ENCODE assay signal across 13 cellular contexts in the genomic region with DNA sequence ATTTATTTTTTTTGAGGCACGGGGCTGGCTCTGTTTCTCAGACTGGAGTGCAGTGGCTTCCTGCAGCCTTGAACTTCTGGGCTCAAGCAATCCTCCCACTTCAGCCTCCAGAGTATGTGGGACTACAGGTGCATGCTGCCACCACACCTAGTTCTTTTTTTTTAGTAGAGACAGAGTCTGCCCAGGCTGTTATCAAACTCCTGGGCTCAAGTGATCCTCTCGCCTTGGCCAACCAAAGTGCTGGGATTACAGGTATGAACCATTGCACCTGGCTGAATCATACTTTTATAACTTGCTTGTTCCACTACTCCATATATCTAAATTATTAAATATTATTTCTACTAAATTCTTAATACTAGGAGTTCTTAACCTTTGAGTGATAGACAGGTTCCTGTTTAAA.
DNase-seq lines count a peak whose midpoint lies in the region; ATAC-seq and TF ChIP-seq lines count a peak whose summit lies in the region.
"Had no signal": no experiment of that assay in that cellular context is flagged by ENCODE, and none has a peak within 500 bp of the region (broad histone marks: within the 10 kb centered on the region; RNA-seq: fewer than 3 reads in every experiment).

No MANE protein-coding gene starts in this region.

- H3F3A ChIP-seq in OCI-LY1 (ENCODE audit: insufficient read depth, low read length), result no peaks in the 10 kb centered on the region

- H3K4me1 ChIP-seq in OCI-LY1 (ENCODE audit: insufficient read depth, low read length, severe bottlenecking) (peaks cover 30% of the 10 kb centered on the region), esophagus squamous epithelium (peaks cover 10 to 77% (median 30%) of the 10 kb centered on the region in 3 donors)

- ATAC-seq in stimulated activated effector memory CD8-positive, alpha-beta T cell treated with anti-CD3 and anti-CD28 coated beads, Interleukin-12 subunit alpha, Interleukin-12 subunit beta, amount 100 ng/mL, for 72 hours, result no peak
- ATAC-seq in GM19452 (IDR thresholded peaks at IDR 0.05; ENCODE audit: unreplicated experiment), result no peak

- no peaks in the 10 kb centered on the region for H3K79me2 ChIP-seq in OCI-LY1 (ENCODE audit: insufficient read depth, low read length)

- intact Hi-C loops in esophagus squamous epithelium (cut with DNase I), result no loop called here

- H3K36me3 ChIP-seq in OCI-LY1 (ENCODE audit: insufficient read depth, low read length), result no peaks in the 10 kb centered on the region
- H3K36me3 ChIP-seq in esophagus squamous epithelium, result no peaks in the 10 kb centered on the region

- DNase-seq in NCI-H510A treated with DMSO at 0.1 percent for 48 hours (lab: John Stamatoyannopoulos, UW), result peak; percentile 30
- DNase-seq in NCI-H510A (lab: John Stamatoyannopoulos, UW), result no peak
- DNase-seq in esophagus squamous epithelium (lab: John Stamatoyannopoulos, UW), result no peak
- DNase-seq in stimulated activated effector memory CD8-positive, alpha-beta T cell treated with anti-CD3 and anti-CD28 coated beads, Interleukin-12 subunit alpha, Interleukin-12 subunit beta, amount 100 ng/mL, for 72 hours (ENCODE audit: low spot score in 2 of 2), result no peak
- DNase-seq in SHP77 treated with DMSO at 0.1 percent for 48 hours (lab: John Stamatoyannopoulos, UW), result no peak
- no peak for DNase-seq in NOMO-1 (lab: John Stamatoyannopoulos, UW; ENCODE audit: unreplicated experiment in 2 of 2)
- DNase-seq: activated CD4-positive, CD25-positive, alpha-beta regulatory T cell treated with anti-CD3 and anti-CD28 coated beads, Interleukin-2, amount 50 U/mL, for 72 hours; NCI-H446 treated with DMSO at 0.1 percent for 48 hours; PC-9; stimulated activated CD4-positive, alpha-beta T cell treated with anti-CD3 and anti-CD28 coated beads, Interleukin-2, amount 100 ng/mL, for 48 hours had no signal

- H3K36me3 Mint-ChIP-seq in stimulated activated effector memory CD8-positive, alpha-beta T cell treated with anti-CD3 and anti-CD28 coated beads, Interleukin-12 subunit alpha, Interleukin-12 subunit beta, amount 100 ng/mL, for 72 hours, result no peaks in the 10 kb centered on the region

- peak overlapping the region; percentile 99 for H3K27ac Mint-ChIP-seq in stimulated activated effector memory CD8-positive, alpha-beta T cell treated with anti-CD3 and anti-CD28 coated beads, Interleukin-12 subunit alpha, Interleukin-12 subunit beta, amount 100 ng/mL, for 72 hours

- H3K9me3 Mint-ChIP-seq in stimulated activated effector memory CD8-positive, alpha-beta T cell treated with anti-CD3 and anti-CD28 coated beads, Interleukin-12 subunit alpha, Interleukin-12 subunit beta, amount 100 ng/mL, for 72 hours, result peaks cover 7% of the 10 kb centered on the region
- H3K9me3 Mint-ChIP-seq: nephron had no signal

- H3K4me2 ChIP-seq in OCI-LY1 (ENCODE audit: low read length), result no peak overlapping the region
- H3K4me2 ChIP-seq: PC-9 had no signal

- H3K9me3 ChIP-seq in OCI-LY1 (ENCODE audit: low read length), result no peaks in the 10 kb centered on the region
- no peaks in the 10 kb centered on the region for H3K9me3 ChIP-seq in esophagus squamous epithelium

- H3K27ac ChIP-seq in OCI-LY1 (ENCODE audit: low read depth, low read length, poor library complexity, severe bottlenecking), result peak overlapping the region; percentile 54
- peak overlapping the region in 3 of 4 donors; percentile 45 to 72 (median 70) for H3K27ac ChIP-seq in esophagus squamous epithelium
- H3K27ac ChIP-seq: PC-9 had no signal

- H4K20me1 ChIP-seq in OCI-LY1 (ENCODE audit: insufficient read depth, low read length), result no peaks in the 10 kb centered on the region

- H2AFZ ChIP-seq in OCI-LY1 (ENCODE audit: low read length), result no peak overlapping the region
- H2AFZ ChIP-seq: PC-9 had no signal

- 50 to 66% methylated on average over 2 of the region's 2 CpGs for WGBS in esophagus squamous epithelium, 2 donors

- no peak overlapping the region for H3K9ac ChIP-seq in OCI-LY1 (ENCODE audit: low read length)

- no peak for TF ChIP-seq CTCF in OCI-LY1 (IDR thresholded peaks at IDR 0.05; ENCODE audit: low read length)
- no peak for TF ChIP-seq CTCF in esophagus squamous epithelium (IDR thresholded peaks at IDR 0.05)

- no peaks in the 10 kb centered on the region for H3K9me2 ChIP-seq in OCI-LY1 (ENCODE audit: low read depth, low read length)

- no peak for TF ChIP-seq POLR2A in esophagus squamous epithelium (IDR thresholded peaks at IDR 0.05)

- H3K4me1 Mint-ChIP-seq in stimulated activated effector memory CD8-positive, alpha-beta T cell treated with anti-CD3 and anti-CD28 coated beads, Interleukin-12 subunit alpha, Interleukin-12 subunit beta, amount 100 ng/mL, for 72 hours, result peaks cover 77% of the 10 kb centered on the region

- H3K27me3 ChIP-seq in OCI-LY1 (ENCODE audit: insufficient read depth, low read length), result no peaks in the 10 kb centered on the region
- H3K27me3 ChIP-seq in esophagus squamous epithelium, result no peaks in the 10 kb centered on the region

- H3K4me3 Mint-ChIP-seq in stimulated activated effector memory CD8-positive, alpha-beta T cell treated with anti-CD3 and anti-CD28 coated beads, Interleukin-12 subunit alpha, Interleukin-12 subunit beta, amount 100 ng/mL, for 72 hours, result peak overlapping the region; percentile 94

- no peak overlapping the region for H3K4me3 ChIP-seq in OCI-LY1 (ENCODE audit: low read depth, low read length, poor library complexity, severe bottlenecking)
- no peak overlapping the region for H3K4me3 ChIP-seq in esophagus squamous epithelium
- H3K4me3 ChIP-seq: PC-9 had no signal
